ENCODE assay signal across 1 cellular context in the genomic region with DNA sequence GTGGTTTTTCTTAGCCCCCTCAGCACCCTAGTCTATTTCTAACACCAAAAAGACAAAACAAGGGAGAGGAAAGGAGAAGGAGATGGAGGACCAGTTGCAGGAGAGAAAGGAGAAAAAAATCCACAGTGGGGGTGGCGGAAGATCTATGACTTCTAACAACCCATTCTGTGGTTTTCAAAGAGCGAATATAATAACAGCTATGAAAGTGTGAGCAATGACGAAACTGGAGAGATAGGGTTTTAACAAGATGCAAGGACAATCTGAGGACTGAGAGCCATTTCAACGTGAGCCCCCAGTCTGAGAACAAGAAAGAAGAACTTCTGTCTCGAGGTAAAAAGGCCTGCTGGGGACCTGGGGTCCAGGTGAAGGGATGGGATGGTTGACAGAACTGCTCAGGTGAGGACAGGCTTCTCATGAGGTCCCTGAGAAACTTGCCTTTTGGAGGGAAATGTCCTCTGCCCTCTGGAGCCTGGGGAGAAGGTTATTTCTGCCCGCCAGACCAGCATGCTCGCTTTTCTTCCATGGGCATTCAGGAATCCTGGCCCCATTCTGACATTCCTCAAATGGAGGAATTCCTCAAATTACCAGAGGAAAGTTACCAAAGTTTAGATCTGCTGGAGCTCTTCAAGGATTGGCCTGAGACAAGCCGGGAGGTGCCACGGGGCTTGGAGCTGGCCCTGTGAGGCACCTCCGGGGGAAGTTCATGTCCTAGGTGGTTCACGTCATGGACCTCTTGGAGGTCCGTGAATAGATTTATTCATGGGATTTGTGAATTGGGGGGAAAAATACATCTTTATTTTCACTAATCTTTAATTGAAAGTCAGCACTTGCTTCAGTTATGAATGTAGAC.
TF ChIP-seq lines count a peak whose summit lies in the region.

A gene with protein sequence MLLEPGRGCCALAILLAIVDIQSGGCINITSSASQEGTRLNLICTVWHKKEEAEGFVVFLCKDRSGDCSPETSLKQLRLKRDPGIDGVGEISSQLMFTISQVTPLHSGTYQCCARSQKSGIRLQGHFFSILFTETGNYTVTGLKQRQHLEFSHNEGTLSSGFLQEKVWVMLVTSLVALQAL (plus strand): TSS at position 270 of the 850 bp plus-strand sequence. CDS start 8,829 bp downstream, outside the sequence.

TF ChIP-seq in endothelial cell of umbilical vein, 7 proteins besides CTCF, POLR2A, EP300 and RAD21 (continued from another document):
- TF ChIP-seq MYC (IDR thresholded peaks at IDR 0.05; ENCODE audit: low read depth, low read length) (no peak), EZH2 (IDR thresholded peaks at IDR 0.05; ENCODE audit: borderline replicate concordance, low read depth, low read length, severe bottlenecking) (no peak), POLR2AphosphoS5 (IDR thresholded peaks at IDR 0.05; ENCODE audit: insufficient read depth, low read depth, low read length) (no peak)
